ENCODE assay signal across 11 cellular contexts in the genomic region with DNA sequence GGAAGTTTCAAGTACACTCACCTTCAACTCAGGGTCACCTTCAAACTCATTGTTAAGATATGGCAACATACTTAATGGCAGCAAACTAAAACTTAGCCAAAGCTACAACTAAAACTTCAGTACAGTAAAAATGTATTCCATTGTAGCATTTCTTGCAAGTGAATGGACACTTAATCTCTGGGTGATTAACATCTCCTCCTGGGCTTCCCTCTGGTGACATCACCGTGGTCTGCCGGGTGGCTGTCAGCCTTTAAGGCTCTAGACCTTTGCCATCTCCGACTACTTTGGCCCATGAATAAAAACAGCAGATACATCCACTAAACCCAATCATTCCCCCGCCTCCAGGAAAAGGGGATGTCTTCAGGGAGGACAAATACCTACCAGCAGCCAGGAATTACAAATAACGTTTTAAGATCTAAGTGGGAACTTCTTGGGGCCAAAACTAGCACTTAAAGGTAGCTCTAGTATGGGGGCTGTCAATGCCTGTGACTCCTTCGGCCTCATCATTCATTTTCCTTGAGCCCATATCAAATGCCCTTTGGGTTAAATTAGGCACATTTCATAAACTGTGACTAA. TPM values are rescaled to one million over a fixed set of nuclear protein-coding genes. Genes with fewer than 3 reads are reported as not detected.
DNase-seq lines count a peak whose midpoint lies in the region; ATAC-seq and TF ChIP-seq lines count a peak whose summit lies in the region.
"Had no signal": no experiment of that assay in that cellular context is flagged by ENCODE, and none has a peak within 500 bp of the region (broad histone marks: within the 10 kb centered on the region; RNA-seq: fewer than 3 reads in every experiment).

No MANE protein-coding gene starts in this region.

- CTCF ChIA-PET in GM10248 (lab: Yijun Ruan, JAX): no interaction called here

- no peak for ATAC-seq in HG02938 (IDR thresholded peaks at IDR 0.05; ENCODE audit: unreplicated experiment)

- H3K27me3 ChIP-seq in WERI-Rb-1 (ENCODE audit: insufficient read depth, low read depth, severe bottlenecking): no peaks in the 10 kb centered on the region
- H3K27me3 ChIP-seq in kidney epithelial cell (ENCODE audit: control insufficient read depth, insufficient read depth, low read length): peaks cover 7% of the 10 kb centered on the region
- H3K27me3 ChIP-seq in suprapubic skin: peaks cover 8% of the 10 kb centered on the region

- H3K27ac ChIP-seq in WERI-Rb-1: no peak overlapping the region
- H3K27ac ChIP-seq in suprapubic skin: peak overlapping the region; percentile 65
- H3K27ac ChIP-seq: BLaER1, HL-60 had no signal

- no peaks in the 10 kb centered on the region; the same call in none of the 2 replicates for H3K36me3 ChIP-seq in WERI-Rb-1
- no peaks in the 10 kb centered on the region for H3K36me3 ChIP-seq in kidney epithelial cell (ENCODE audit: control insufficient read depth, insufficient read depth, low read length)
- no peaks in the 10 kb centered on the region for H3K36me3 ChIP-seq in suprapubic skin
- H3K36me3 ChIP-seq: BLaER1 had no signal

- POLR2A ChIA-PET in GM10248 (lab: Yijun Ruan, JAX): no interaction called here

- H3K4me3 ChIP-seq in WERI-Rb-1 (ENCODE audit: low read depth, low read length): peak overlapping the region; percentile 81
- peak overlapping the region; percentile 55 for H3K4me3 ChIP-seq in kidney epithelial cell (ENCODE audit: low read depth, low read length)
- H3K4me3 ChIP-seq in suprapubic skin: peak overlapping the region; percentile 54
- H3K4me3 ChIP-seq: BLaER1 had no signal

- TF ChIP-seq POLR2A in suprapubic skin (IDR thresholded peaks at IDR 0.05): no peak

- no peak for TF ChIP-seq EP300 in suprapubic skin (IDR thresholded peaks at IDR 0.05)

- TF ChIP-seq CTCF in WERI-Rb-1 (IDR thresholded peaks at IDR 0.05; ENCODE audit: low read depth, low read length) (no peak), kidney epithelial cell (IDR thresholded peaks at IDR 0.05; ENCODE audit: insufficient read depth, low read length, poor library complexity, severe bottlenecking) (no peak), suprapubic skin (IDR thresholded peaks at IDR 0.05) (no peak), GM10248 (IDR thresholded peaks at IDR 0.05; ENCODE audit: control extremely low read depth, extremely low read depth, low read depth, missing control alignments) (no peak)

- H3K9me3 ChIP-seq in WERI-Rb-1 (ENCODE audit: severe bottlenecking): no peaks in the 10 kb centered on the region
- no peaks in the 10 kb centered on the region for H3K9me3 ChIP-seq in suprapubic skin

- peak; percentile 26 for DNase-seq in activated CD8-positive, alpha-beta memory T cell treated with anti-CD3 and anti-CD28 coated beads for 24 hours
- DNase-seq in activated CD8-positive, alpha-beta memory T cell treated with anti-CD3 and anti-CD28 coated beads, Interleukin-2, amount 50 U/mL, for 48 hours: no peak
- DNase-seq in WERI-Rb-1 (peak; percentile 55), kidney epithelial cell (ENCODE audit: low read depth) (no peak), suprapubic skin (ENCODE audit: low spot score in 2 of 2) (no peak), cerebellar nuclear complex (lab: John Stamatoyannopoulos, UW) (no peak), GM10248 (ENCODE audit: extremely low spot score) (no peak)

- peaks cover 29% of the 10 kb centered on the region for H3K4me1 ChIP-seq in suprapubic skin

- 51% methylated on average over 6 of the region's 6 CpGs for WGBS in suprapubic skin

RNA-seq across cellular contexts. Expression of a gene that starts 1.2 kb away (rescaled TPM):
- total RNA-seq in kidney epithelial cell (4.5 and 5.9 TPM in 2 replicates), suprapubic skin (10 to 100 TPM; 33.5 to 64.1 (median 52.7) TPM)
- total RNA-seq: RPMI7951 had no signal

Comparison
In these comparisons a context has a peak if more than half of its experiments do, and no peak if none do; other contexts are left out.
1. DNase-seq: peak in activated CD8-positive, alpha-beta memory T cell treated with anti-CD3 and anti-CD28 coated beads for 24 hours (single experiment) and WERI-Rb-1 (single experiment); none in activated CD8-positive, alpha-beta memory T cell treated with anti-CD3 and anti-CD28 coated beads, Interleukin-2, amount 50 U/mL, for 48 hours (single experiment), kidney epithelial cell (single experiment), suprapubic skin (0 of 2), cerebellar nuclear complex (0 of 2) and GM10248 (single experiment).
2. Peak in every context shown above with its lines, with median percentiles within 50 percentile points of each other: H3K4me3 ChIP-seq.